In genomic region chrX:140923118-140923517, GRCh38 we compare ENCODE assay signal across 8 cellular contexts.
"Had no signal": no experiment of that assay in that cellular context is flagged by ENCODE, and none has a peak within 500 bp of the region (broad histone marks: within the 10 kb centered on the region; RNA-seq: fewer than 3 reads in every experiment).

No MANE protein-coding gene starts in this region.

- FAIRE-seq: G401.6, GM12878, GM12891, GM12892, GM18507, GM19239 had no signal

- H3K4me3 ChIP-seq: GM12878 had no signal

- ATAC-seq: GM12878 had no signal

- DNase-seq: GDM1, GF-D8 had no signal
